Comparison of ENCODE assay signal across 1 cellular context in the genomic region with DNA sequence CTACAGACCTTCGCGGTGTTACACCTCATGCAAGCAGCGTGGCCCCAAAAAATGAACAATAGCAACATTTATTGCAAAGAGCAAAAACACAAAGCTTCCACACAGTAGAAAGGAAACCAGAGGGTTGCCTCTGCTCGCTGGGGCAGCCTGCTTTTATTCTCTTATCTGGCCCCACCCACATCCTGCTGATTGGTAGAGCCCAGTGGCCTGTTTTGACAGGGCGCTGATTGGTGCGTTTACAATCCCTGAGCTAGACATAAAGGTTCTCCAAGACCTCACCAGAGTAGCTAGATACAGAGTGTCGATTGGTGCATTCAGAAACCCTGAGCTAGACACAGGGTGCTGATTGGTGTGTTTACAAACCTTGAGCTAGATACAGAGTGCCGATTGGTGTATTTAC. TPM values are rescaled to one million over a fixed set of nuclear protein-coding genes. Genes with fewer than 3 reads are reported as not detected.
"Had no signal": no experiment of that assay in that cellular context is flagged by ENCODE, and none has a peak within 500 bp of the region (broad histone marks: within the 10 kb centered on the region; RNA-seq: fewer than 3 reads in every experiment).

No MANE protein-coding gene starts in this region.

RNA-seq across cellular contexts. Expression of a gene that starts 52.8 kb away (rescaled TPM):
- total RNA-seq: LHCN-M2 had no signal
